In the genomic region with DNA sequence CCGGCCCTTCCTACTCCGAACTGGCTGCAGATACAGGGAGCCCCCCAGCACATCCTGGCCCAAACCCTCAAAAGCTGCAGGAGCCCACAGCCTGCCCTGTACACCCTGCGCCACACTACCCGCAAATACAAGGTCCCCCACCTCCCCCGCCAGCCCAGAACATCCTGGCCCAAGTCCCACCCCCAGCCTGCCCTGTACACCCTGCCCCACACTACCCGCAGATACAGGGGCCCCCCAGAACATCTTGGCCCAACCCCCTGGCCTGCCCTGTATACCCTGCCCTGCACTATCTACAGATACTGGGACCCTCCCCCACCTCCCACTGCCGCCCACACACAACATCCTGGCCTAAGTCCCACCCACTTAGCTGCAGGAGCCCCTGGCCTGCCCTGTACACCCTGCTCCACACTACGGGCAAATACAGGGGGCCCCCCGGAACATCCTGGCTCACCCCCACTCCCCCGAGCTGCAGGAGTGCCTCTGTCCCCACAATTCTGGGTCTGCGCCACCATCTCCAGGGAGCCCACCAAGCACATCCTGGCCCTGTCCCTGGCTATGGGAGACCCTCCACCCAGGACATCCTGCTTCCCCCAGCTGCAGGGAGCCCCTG, we compare ENCODE assay signal across 1 cellular context.
TF ChIP-seq lines count a peak whose summit lies in the region.

No MANE protein-coding gene starts in this region.

TF ChIP-seq in HCT116, 20 proteins besides CTCF, POLR2A, EP300 and RAD21 (continued from another document):
- TF ChIP-seq REST (IDR thresholded peaks at IDR 0.05; ENCODE audit: low read depth) (no peak), FOSL1 (IDR thresholded peaks at IDR 0.05; ENCODE audit: low read depth) (no peak), POLR2AphosphoS5 (IDR thresholded peaks at IDR 0.05; ENCODE audit: low read depth, low read length) (no peak), SIN3A (IDR thresholded peaks at IDR 0.05; ENCODE audit: low read depth) (no peak), ELF1 (IDR thresholded peaks at IDR 0.05; ENCODE audit: borderline replicate concordance, low read depth) (no peak), CEBPB (IDR thresholded peaks at IDR 0.05; ENCODE audit: low read depth) (no peak), MAX (IDR thresholded peaks at IDR 0.05) (no peak), SP1 (IDR thresholded peaks at IDR 0.05; ENCODE audit: low read depth) (no peak), EGR1 (IDR thresholded peaks at IDR 0.05; ENCODE audit: low read depth) (no peak), TCF7L2 (IDR thresholded peaks at IDR 0.05; ENCODE audit: borderline replicate concordance, extremely low read depth, insufficient read depth, insufficient read length) (no peak), ZNF274 (IDR thresholded peaks at IDR 0.05; ENCODE audit: low read depth, low read length) (no peak), JUND (IDR thresholded peaks at IDR 0.05) (no peak)
TF ChIP-seq in HCT116: peak in this region for 0.
